37 cellular contexts compared by ENCODE assay signal in genomic region chr21:38816400-38816973, GRCh38. TPM values are rescaled to one million over a fixed set of nuclear protein-coding genes. Genes with fewer than 3 reads are reported as not detected.
DNase-seq lines count a peak whose midpoint lies in the region; ATAC-seq, FAIRE-seq and TF ChIP-seq lines count a peak whose summit lies in the region.
"Had no signal": no experiment of that assay in that cellular context is flagged by ENCODE, and none has a peak within 500 bp of the region (broad histone marks: within the 10 kb centered on the region; RNA-seq: fewer than 3 reads in every experiment).

No MANE protein-coding gene starts in this region.

- DNase-seq in DMS 273 (lab: John Stamatoyannopoulos, UW; ENCODE audit: unreplicated experiment), result peak; percentile 42
- DNase-seq in DMS 273 treated with DMSO at 0.1 percent for 48 hours (lab: John Stamatoyannopoulos, UW), result no peak
- DNase-seq in colonic mucosa, result no peak
- DNase-seq in superior temporal gyrus (ENCODE audit: extremely low spot score), result peak; percentile 20
- DNase-seq in GM19239 (ENCODE audit: insufficient read length, low spot score), result no peak
- no peak for DNase-seq in MG63
- DNase-seq: activated CD4-positive, alpha-beta T cell treated with anti-CD3 and anti-CD28 coated beads for 48 hours; activated effector memory CD4-positive, alpha-beta T cell treated with Interleukin-2 at 50 U/mL for 16 hours; activated T-cell treated with anti-CD3 and anti-CD28 coated beads for 4 hours; anterior cingulate cortex; C1 segment of cervical spinal cord; Caco-2; DMS79 treated with DMSO at 0.1 percent for 48 hours; effector CD8-positive, alpha-beta T cell; foreskin fibroblast; GDM1; GM23248; heart right ventricle; left ventricle myocardium inferior; naive thymus-derived CD4-positive, alpha-beta T cell; NCI-H1048; NCI-H187; NCI-H510A treated with DMSO at 0.1 percent for 48 hours; NK-92 treated with Interleukin-12 subunit alpha and Interleukin-12 subunit beta, amount 100 ng/mL, for 24 hours; PC-9; psoas muscle; SIG-M5; substantia nigra; T-helper 9 cell had no signal

- no peak for TF ChIP-seq CTCF in colonic mucosa (IDR thresholded peaks at IDR 0.05)

- FAIRE-seq in GM19239 (lab: Jason Lieb, UNC), result no peak
- FAIRE-seq: colon, keratinocyte had no signal

- peak overlapping the region in 1 of 2 donors; percentile 30 for H3K9ac ChIP-seq in colonic mucosa (ENCODE audit: low read depth in 2 of 2, low read length in 2 of 2)
- H3K9ac ChIP-seq in mucosa of rectum (ENCODE audit: low read depth in 1 of 2, low read length in 2 of 2), result peak overlapping the region in 1 of 2 donors; percentile 62
- H3K9ac ChIP-seq: GM23248 had no signal

- H3K27me3 ChIP-seq in colonic mucosa (no peaks in the 10 kb centered on the region), mucosa of rectum (ENCODE audit: control insufficient read depth in 2 of 2, insufficient read depth in 2 of 2, low read length in 2 of 2) (no peaks in the 10 kb centered on the region), MG63 (no peaks in the 10 kb centered on the region)
- H3K27me3 ChIP-seq: heart right ventricle had no signal

- H3K4me1 ChIP-seq in colonic mucosa, result peaks cover 28% of the 10 kb centered on the region
- peaks cover 59 to 79% of the 10 kb centered on the region in 2 donors for H3K4me1 ChIP-seq in mucosa of rectum (ENCODE audit: control insufficient read depth in 2 of 2, insufficient read depth in 2 of 2, low read length in 2 of 2)

- H3K27ac ChIP-seq in colonic mucosa (peak overlapping the region; percentile 63), mucosa of rectum (ENCODE audit: low read depth in 2 of 2, low read length in 2 of 2) (peak overlapping the region; percentile 72 to 81)
- H3K27ac ChIP-seq: 22Rv1, GM23248, left ventricle myocardium inferior, VCaP had no signal

- no peak for ATAC-seq in GM21515 (IDR thresholded peaks at IDR 0.05; ENCODE audit: unreplicated experiment)
- ATAC-seq: esophagus mucosa; heart right ventricle; naive thymus-derived CD4-positive, alpha-beta T cell; psoas muscle; stimulated activated memory B cell treated with anti-CD40 and anti-IgM and Interleukin-4, amounts not matched to agents 10 μg/mL and 1 μg/mL and 100 μg/mL, for 72 hours had no signal

- H3K9me3 ChIP-seq in colonic mucosa (no peaks in the 10 kb centered on the region), mucosa of rectum (ENCODE audit: control insufficient read depth in 2 of 2, low read length in 2 of 2) (no peaks in the 10 kb centered on the region), MG63 (no peaks in the 10 kb centered on the region; the same call in 1 of the 2 replicates)
- H3K9me3 ChIP-seq: Caco-2, heart right ventricle, left ventricle myocardium inferior, psoas muscle had no signal

- peaks cover 22% of the 10 kb centered on the region for H3K36me3 ChIP-seq in colonic mucosa
- peaks cover 73 to 86% of the 10 kb centered on the region in 2 donors for H3K36me3 ChIP-seq in mucosa of rectum (ENCODE audit: control insufficient read depth in 2 of 2, insufficient read depth in 2 of 2, low read length in 2 of 2)
- peaks cover 96% of the 10 kb centered on the region for H3K36me3 ChIP-seq in MG63

- H3K4me3 ChIP-seq in colonic mucosa, result no peak overlapping the region
- H3K4me3 ChIP-seq in mucosa of rectum (ENCODE audit: low read length in 2 of 2), result no peak overlapping the region
- no peak overlapping the region for H3K4me3 ChIP-seq in MG63
- H3K4me3 ChIP-seq: GM23248, heart right ventricle, left ventricle myocardium inferior, PC-9, psoas muscle had no signal

- intact Hi-C loops in colonic mucosa (cut with DNase I), result no loop called here

RNA-seq across cellular contexts. Expression of gene ETS2, which starts 10.8 kb away (rescaled TPM):
- total RNA-seq in colonic mucosa, result 100 to 1,000 TPM; 110 to 185 TPM
- total RNA-seq in MG63 (2014; rRNA removed; shearing (Covaris generic); ENCODE audit: low replicate concordance), result 12.6 and 12.7 TPM in 2 replicates

Comparison
In these comparisons a context has a peak if more than half of its experiments do, and no peak if none do; other contexts are left out.
1. DNase-seq: peak in DMS 273 (single experiment) and superior temporal gyrus (single experiment); none in DMS 273 treated with DMSO at 0.1 percent for 48 hours (single experiment), colonic mucosa (single experiment), GM19239 (single experiment) and MG63 (single experiment).